In the genomic region with DNA sequence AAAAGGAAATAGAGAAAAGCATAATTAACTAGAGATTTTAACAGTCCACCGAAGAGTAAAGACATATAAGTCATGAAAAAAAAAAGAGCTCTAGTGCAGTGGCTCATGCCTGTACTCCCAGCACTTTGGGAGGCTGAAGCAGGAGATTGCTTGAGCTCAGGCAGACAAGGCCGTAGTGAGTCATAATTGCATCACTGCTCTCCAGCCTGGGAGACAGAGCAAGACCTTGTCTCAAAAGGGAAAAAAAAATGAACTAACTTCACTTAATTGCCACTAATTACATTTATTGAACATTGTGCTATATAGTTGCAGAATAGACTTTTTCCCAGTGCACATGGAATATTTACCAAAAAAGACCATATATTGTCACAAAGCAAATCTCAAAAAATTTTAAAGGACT, we compare ENCODE assay signal across 10 cellular contexts.
DNase-seq lines count a peak whose midpoint lies in the region; ATAC-seq and TF ChIP-seq lines count a peak whose summit lies in the region.
"Had no signal": no experiment of that assay in that cellular context is flagged by ENCODE, and none has a peak within 500 bp of the region (broad histone marks: within the 10 kb centered on the region; RNA-seq: fewer than 3 reads in every experiment).

No MANE protein-coding gene starts in this region.

- no peaks in the 10 kb centered on the region for H3K79me2 ChIP-seq in trophoblast cell (ENCODE audit: control insufficient read depth, insufficient read depth, low read length, poor library complexity)

- WGBS in trophoblast cell (ENCODE audit: extremely low coverage, insufficient coverage, insufficient read length): no CpG with 5 or more reads among the region's 2 CpGs

- no peak overlapping the region for H2BK5ac ChIP-seq in trophoblast cell (ENCODE audit: low read depth, low read length, poor library complexity)

- POLR2A ChIA-PET in CD8-positive, alpha-beta memory T cell (lab: Charles Lee): no interaction called here

- no peak overlapping the region for H3K23ac ChIP-seq in trophoblast cell (ENCODE audit: low read length)

- no peak overlapping the region for H2BK120ac ChIP-seq in trophoblast cell (ENCODE audit: insufficient read depth, low read length, poor library complexity)

- no peak overlapping the region for H3K4ac ChIP-seq in trophoblast cell (ENCODE audit: low read depth, low read length)

- H3K27me3 Mint-ChIP-seq in CD8-positive, alpha-beta memory T cell: peaks cover 0 to 2% of the 10 kb centered on the region in 2 donors

- H3K14ac ChIP-seq in trophoblast cell (ENCODE audit: low read length): no peak overlapping the region

- H3K4me1 Mint-ChIP-seq in CD8-positive, alpha-beta memory T cell: no peaks in the 10 kb centered on the region

- H3K27ac ChIP-seq in brain microvascular endothelial cell (peak overlapping the region; percentile 23), trophoblast cell (ENCODE audit: low read depth, low read length) (no peak overlapping the region)
- H3K27ac ChIP-seq in CD8-positive, alpha-beta memory T cell (ENCODE audit: low read depth, low read length): no peak overlapping the region
- H3K27ac ChIP-seq: body of pancreas had no signal

- no peak for TF ChIP-seq CTCF in brain microvascular endothelial cell (IDR thresholded peaks at IDR 0.05; ENCODE audit: low read depth, low read length, missing control alignments)

- intact Hi-C loops in posterior cingulate gyrus (cut with DNase I): no loop called here

- CTCF ChIA-PET in CD8-positive, alpha-beta memory T cell (lab: Charles Lee): no interaction called here

- H4K12ac ChIP-seq in trophoblast cell (ENCODE audit: low read depth, low read length): no peak overlapping the region

- H4K91ac ChIP-seq in trophoblast cell (ENCODE audit: low read depth, low read length): no peak overlapping the region

- H3K9me3 Mint-ChIP-seq in CD8-positive, alpha-beta memory T cell: no peaks in the 10 kb centered on the region

- H3K4me3 ChIP-seq in brain microvascular endothelial cell (ENCODE audit: low read depth, low read length): no peak overlapping the region
- H3K4me3 ChIP-seq in trophoblast cell (ENCODE audit: low read depth, low read length): no peak overlapping the region
- no peak overlapping the region for H3K4me3 ChIP-seq in CD8-positive, alpha-beta memory T cell (ENCODE audit: low read length)
- H3K4me3 ChIP-seq: body of pancreas had no signal

- no peak overlapping the region for H3K9ac ChIP-seq in trophoblast cell (ENCODE audit: low read length)

- H3K4me3 Mint-ChIP-seq in CD8-positive, alpha-beta memory T cell: no peak overlapping the region

- H2BK12ac ChIP-seq in trophoblast cell (ENCODE audit: low read length): no peak overlapping the region

- no peak overlapping the region for H3K18ac ChIP-seq in trophoblast cell (ENCODE audit: low read length)

- no peaks in the 10 kb centered on the region for H3K9me3 ChIP-seq in trophoblast cell (ENCODE audit: insufficient read depth, low read depth, low read length)
- H3K9me3 ChIP-seq in CD8-positive, alpha-beta memory T cell (ENCODE audit: low read length): no peaks in the 10 kb centered on the region
- H3K9me3 ChIP-seq: body of pancreas had no signal

- no peak overlapping the region for H3K27ac Mint-ChIP-seq in CD8-positive, alpha-beta memory T cell

- H3K36me3 Mint-ChIP-seq in CD8-positive, alpha-beta memory T cell: peaks cover 0 to 14% (median 1%) of the 10 kb centered on the region in 3 donors

- H4K8ac ChIP-seq in trophoblast cell (ENCODE audit: low read depth, low read length): no peak overlapping the region

- peak; percentile 35 for DNase-seq in NCI-H146 (lab: John Stamatoyannopoulos, UW)
- no peak for DNase-seq in NCI-H146 treated with DMSO at 0.1 percent for 48 hours (lab: John Stamatoyannopoulos, UW; ENCODE audit: unreplicated experiment)
- peak; percentile 88 for DNase-seq in NCI-H226
- peak; percentile 96 for DNase-seq in brain microvascular endothelial cell
- peak; percentile 61 to 71 for DNase-seq in trophoblast cell
- DNase-seq in posterior cingulate gyrus: no peak
- DNase-seq in CD8-positive, alpha-beta memory T cell: no peak
- DNase-seq: T-helper 1 cell had no signal

- H2AFZ ChIP-seq in trophoblast cell (ENCODE audit: insufficient read depth, low read length, poor library complexity): no peak overlapping the region

- H3K4me1 ChIP-seq in trophoblast cell (ENCODE audit: control insufficient read depth in 1 of 2, insufficient read depth in 2 of 2, low read length in 2 of 2): peaks cover 0 to 3% of the 10 kb centered on the region in 2 experiments
- H3K4me1 ChIP-seq in CD8-positive, alpha-beta memory T cell (ENCODE audit: insufficient read depth, low read length): no peaks in the 10 kb centered on the region
- H3K4me1 ChIP-seq: body of pancreas had no signal

- H2AK5ac ChIP-seq in trophoblast cell (ENCODE audit: low read length): no peak overlapping the region

- no peaks in the 10 kb centered on the region for H3K36me3 ChIP-seq in brain microvascular endothelial cell (replicated peaks)
- no peaks in the 10 kb centered on the region for H3K36me3 ChIP-seq in trophoblast cell (ENCODE audit: control insufficient read depth in 1 of 2, insufficient read depth in 2 of 2, low read length in 2 of 2)
- no peaks in the 10 kb centered on the region for H3K36me3 ChIP-seq in CD8-positive, alpha-beta memory T cell (ENCODE audit: insufficient read depth, low read length)

- no peak overlapping the region for H3K4me2 ChIP-seq in trophoblast cell (ENCODE audit: low read length)

- no peak for ATAC-seq in HG02642 (IDR thresholded peaks at IDR 0.05; ENCODE audit: poor library complexity, unreplicated experiment)
- ATAC-seq: body of pancreas had no signal

- no peaks in the 10 kb centered on the region for H3K79me1 ChIP-seq in trophoblast cell (ENCODE audit: low read length)

- no peaks in the 10 kb centered on the region for H3K27me3 ChIP-seq in brain microvascular endothelial cell (replicated peaks)
- H3K27me3 ChIP-seq in trophoblast cell (ENCODE audit: insufficient read depth, low read length): no peaks in the 10 kb centered on the region
- H3K27me3 ChIP-seq in CD8-positive, alpha-beta memory T cell (ENCODE audit: insufficient read depth, low read length, poor library complexity, severe bottlenecking): no peaks in the 10 kb centered on the region
- H3K27me3 ChIP-seq: body of pancreas had no signal

- in situ Hi-C loops in brain microvascular endothelial cell (cut with HindIII; ENCODE audit: low pct_ligation_motif_present, low sequenced_read_pairs): no loop called here

Comparison
In these comparisons a context has a peak if more than half of its experiments do, and no peak if none do; other contexts are left out.
1. DNase-seq: peak in NCI-H146 (single experiment), NCI-H226 (single experiment), brain microvascular endothelial cell (single experiment) and trophoblast cell (2 of 2); none in NCI-H146 treated with DMSO at 0.1 percent for 48 hours (single experiment), posterior cingulate gyrus (0 of 10) and CD8-positive, alpha-beta memory T cell (0 of 5).